Comparison of ENCODE assay signal across 22 cellular contexts in the genomic region with DNA sequence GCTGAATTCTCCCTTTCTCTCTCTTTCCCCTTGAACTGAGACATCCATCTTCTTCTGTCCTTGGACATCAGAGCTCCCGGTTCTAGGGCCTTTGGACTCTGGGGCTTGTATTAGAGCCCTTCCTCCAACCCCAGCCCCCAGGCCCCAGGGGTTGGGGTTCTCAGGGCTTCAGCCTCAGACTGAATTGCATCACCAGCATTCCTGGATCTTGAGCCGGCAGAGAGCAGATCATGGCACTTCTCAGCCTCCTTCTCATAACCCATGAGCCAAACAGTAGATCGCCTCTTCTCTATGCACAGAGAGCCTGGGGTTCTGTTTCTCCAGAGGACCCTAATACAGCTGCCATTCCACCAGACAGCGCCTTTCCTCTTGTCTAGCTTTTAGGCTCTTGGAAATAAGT. TPM values are rescaled to one million over a fixed set of nuclear protein-coding genes. Genes with fewer than 3 reads are reported as not detected.
DNase-seq lines count a peak whose midpoint lies in the region; ATAC-seq and TF ChIP-seq lines count a peak whose summit lies in the region.
"Had no signal": no experiment of that assay in that cellular context is flagged by ENCODE, and none has a peak within 500 bp of the region (broad histone marks: within the 10 kb centered on the region; RNA-seq: fewer than 3 reads in every experiment).

No MANE protein-coding gene starts in this region.

- H3K9me3 Mint-ChIP-seq in natural killer cell treated with Interleukin-12 subunit alpha and Interleukin-12 subunit beta and Interleukin-15 and Interleukin-18, amount 100 ng/mL, for 72 hours: peaks cover 3% of the 10 kb centered on the region
- H3K9me3 Mint-ChIP-seq in natural killer cell: no peaks in the 10 kb centered on the region
- H3K9me3 Mint-ChIP-seq in activated naive CD8-positive, alpha-beta T cell treated with anti-CD3 and anti-CD28 coated beads for 36 hours: no peaks in the 10 kb centered on the region
- H3K9me3 Mint-ChIP-seq: CD4-positive, alpha-beta memory T cell had no signal

- H3K4me3 Mint-ChIP-seq in natural killer cell treated with Interleukin-12 subunit alpha and Interleukin-12 subunit beta and Interleukin-15 and Interleukin-18, amount 100 ng/mL, for 72 hours: no peak overlapping the region
- no peak overlapping the region for H3K4me3 Mint-ChIP-seq in natural killer cell
- H3K4me3 Mint-ChIP-seq in activated naive CD8-positive, alpha-beta T cell treated with anti-CD3 and anti-CD28 coated beads for 36 hours: no peak overlapping the region
- H3K4me3 Mint-ChIP-seq: activated CD4-positive, alpha-beta T cell treated with anti-CD3 and anti-CD28 coated beads for 36 hours; CD4-positive, alpha-beta memory T cell; neural progenitor cell had no signal

- H3K27me3 Mint-ChIP-seq in natural killer cell treated with Interleukin-12 subunit alpha and Interleukin-12 subunit beta and Interleukin-15 and Interleukin-18, amount 100 ng/mL, for 72 hours: peaks cover 16 to 19% of the 10 kb centered on the region in 2 donors
- H3K27me3 Mint-ChIP-seq in natural killer cell (ENCODE audit: low read depth in 2 of 2): peaks cover 9 to 29% of the 10 kb centered on the region in 2 donors
- peaks cover 55% of the 10 kb centered on the region for H3K27me3 Mint-ChIP-seq in activated naive CD8-positive, alpha-beta T cell treated with anti-CD3 and anti-CD28 coated beads for 36 hours

- TF ChIP-seq CTCF in natural killer cell (IDR thresholded peaks at IDR 0.05) (no peak), choroid plexus epithelial cell (conservative IDR thresholded peaks at IDR 0.05; ENCODE audit: low read depth, low read length) (no peak)

- no peak for ATAC-seq in natural killer cell treated with Interleukin-12 subunit alpha and Interleukin-12 subunit beta and Interleukin-15 and Interleukin-18, amount 100 ng/mL, for 72 hours
- ATAC-seq in natural killer cell (no peak), GM19351 (IDR thresholded peaks at IDR 0.05; ENCODE audit: unreplicated experiment) (no peak), GM18520 (IDR thresholded peaks at IDR 0.05; ENCODE audit: unreplicated experiment) (no peak)
- ATAC-seq: activated CD4-positive, alpha-beta T cell treated with anti-CD3 and anti-CD28 coated beads for 36 hours; heart right ventricle; left cardiac atrium had no signal

- peaks cover 6% of the 10 kb centered on the region for H3K36me3 Mint-ChIP-seq in natural killer cell treated with Interleukin-12 subunit alpha and Interleukin-12 subunit beta and Interleukin-15 and Interleukin-18, amount 100 ng/mL, for 72 hours
- H3K36me3 Mint-ChIP-seq in natural killer cell: no peaks in the 10 kb centered on the region
- no peaks in the 10 kb centered on the region for H3K36me3 Mint-ChIP-seq in activated naive CD8-positive, alpha-beta T cell treated with anti-CD3 and anti-CD28 coated beads for 36 hours
- H3K36me3 Mint-ChIP-seq: CD4-positive, alpha-beta memory T cell; neural progenitor cell had no signal

- H3K4me3 ChIP-seq in choroid plexus epithelial cell (ENCODE audit: low read depth, low read length): no peak overlapping the region
- H3K4me3 ChIP-seq: heart right ventricle, neural progenitor cell had no signal

- H3K27ac Mint-ChIP-seq in natural killer cell treated with Interleukin-12 subunit alpha and Interleukin-12 subunit beta and Interleukin-15 and Interleukin-18, amount 100 ng/mL, for 72 hours: peak overlapping the region in 1 of 2 donors; percentile 12
- no peak overlapping the region for H3K27ac Mint-ChIP-seq in natural killer cell
- no peak overlapping the region for H3K27ac Mint-ChIP-seq in activated naive CD8-positive, alpha-beta T cell treated with anti-CD3 and anti-CD28 coated beads for 36 hours
- H3K27ac Mint-ChIP-seq: activated CD4-positive, alpha-beta T cell treated with anti-CD3 and anti-CD28 coated beads for 36 hours; CD4-positive, alpha-beta memory T cell; neural progenitor cell had no signal

- peak; percentile 5 for DNase-seq in natural killer cell treated with Interleukin-12 subunit alpha and Interleukin-12 subunit beta and Interleukin-15 and Interleukin-18, amount 100 ng/mL, for 72 hours (ENCODE audit: low spot score)
- DNase-seq in natural killer cell: no peak
- peak; percentile 68 for DNase-seq in choroid plexus epithelial cell (ENCODE audit: low read depth)
- DNase-seq in iris pigment epithelial cell (ENCODE audit: low read depth): peak; percentile 77
- DNase-seq in NCI-H1436 (lab: John Stamatoyannopoulos, UW): no peak
- DNase-seq in activated naive CD8-positive, alpha-beta T cell treated with anti-CD3 and anti-CD28 coated beads for 36 hours: no peak
- DNase-seq: activated CD4-positive, alpha-beta T cell treated with anti-CD3 and anti-CD28 coated beads for 36 hours; activated gamma-delta T cell; CD4-positive, alpha-beta memory T cell; heart right ventricle; left cardiac atrium; NCI-H146; stimulated activated naive CD4-positive, alpha-beta T cell had no signal

- intact Hi-C loops in natural killer cell (cut with micrococcal nuclease): no loop called here

- H3K4me1 Mint-ChIP-seq in natural killer cell treated with Interleukin-12 subunit alpha and Interleukin-12 subunit beta and Interleukin-15 and Interleukin-18, amount 100 ng/mL, for 72 hours (ENCODE audit: low read depth in 2 of 2): peaks cover 22 to 24% of the 10 kb centered on the region in 2 donors
- H3K4me1 Mint-ChIP-seq in natural killer cell: peaks cover 4 to 5% of the 10 kb centered on the region in 2 donors
- peaks cover 8% of the 10 kb centered on the region for H3K4me1 Mint-ChIP-seq in activated naive CD8-positive, alpha-beta T cell treated with anti-CD3 and anti-CD28 coated beads for 36 hours

RNA-seq across cellular contexts. Expression of gene CLDN24, which starts 25.4 kb away (rescaled TPM):
- not detected for total RNA-seq in natural killer cell treated with Interleukin-12 subunit alpha and Interleukin-12 subunit beta and Interleukin-15 and Interleukin-18, amount 100 ng/mL, for 72 hours
- total RNA-seq in natural killer cell: 1 to 10 TPM in 1 of 3 donors, not detected in 2; 1.3 TPM
- not detected for total RNA-seq in activated naive CD8-positive, alpha-beta T cell treated with anti-CD3 and anti-CD28 coated beads for 36 hours
- total RNA-seq: activated CD4-positive, alpha-beta T cell treated with anti-CD3 and anti-CD28 coated beads for 36 hours; CD4-positive, alpha-beta memory T cell; G401; heart right ventricle; left cardiac atrium; lung microvascular endothelial cell; NCI-H460; T-helper 1 cell treated with Interleukin-12 subunit alpha and Interleukin-12 subunit beta and Interleukin-4 antibody, amounts not matched to agents 30 ng/mL and 1 ng/mL, for 36 hours; temporal lobe; ureter had no signal

RNA-seq across cellular contexts. Expression of gene CLDN22, which starts 27.5 kb away (rescaled TPM):
- not detected for total RNA-seq in natural killer cell treated with Interleukin-12 subunit alpha and Interleukin-12 subunit beta and Interleukin-15 and Interleukin-18, amount 100 ng/mL, for 72 hours
- under 1 TPM in 2 of 3 donors, not detected in 1; 0.25 to 0.60 TPM for total RNA-seq in natural killer cell
- not detected for total RNA-seq in activated naive CD8-positive, alpha-beta T cell treated with anti-CD3 and anti-CD28 coated beads for 36 hours
- total RNA-seq: activated CD4-positive, alpha-beta T cell treated with anti-CD3 and anti-CD28 coated beads for 36 hours; CD4-positive, alpha-beta memory T cell; G401; heart right ventricle; left cardiac atrium; lung microvascular endothelial cell; NCI-H460; T-helper 1 cell treated with Interleukin-12 subunit alpha and Interleukin-12 subunit beta and Interleukin-4 antibody, amounts not matched to agents 30 ng/mL and 1 ng/mL, for 36 hours; temporal lobe; ureter had no signal

Comparison
In these comparisons a context has a peak if more than half of its experiments do, and no peak if none do; other contexts are left out.
1. DNase-seq: peak in natural killer cell treated with Interleukin-12 subunit alpha and Interleukin-12 subunit beta and Interleukin-15 and Interleukin-18, amount 100 ng/mL, for 72 hours (single experiment), choroid plexus epithelial cell (single experiment) and iris pigment epithelial cell (single experiment); none in natural killer cell (single experiment), NCI-H1436 (single experiment) and activated naive CD8-positive, alpha-beta T cell treated with anti-CD3 and anti-CD28 coated beads for 36 hours (single experiment).